ENCODE assay signal across 1 cellular context in the genomic region with DNA sequence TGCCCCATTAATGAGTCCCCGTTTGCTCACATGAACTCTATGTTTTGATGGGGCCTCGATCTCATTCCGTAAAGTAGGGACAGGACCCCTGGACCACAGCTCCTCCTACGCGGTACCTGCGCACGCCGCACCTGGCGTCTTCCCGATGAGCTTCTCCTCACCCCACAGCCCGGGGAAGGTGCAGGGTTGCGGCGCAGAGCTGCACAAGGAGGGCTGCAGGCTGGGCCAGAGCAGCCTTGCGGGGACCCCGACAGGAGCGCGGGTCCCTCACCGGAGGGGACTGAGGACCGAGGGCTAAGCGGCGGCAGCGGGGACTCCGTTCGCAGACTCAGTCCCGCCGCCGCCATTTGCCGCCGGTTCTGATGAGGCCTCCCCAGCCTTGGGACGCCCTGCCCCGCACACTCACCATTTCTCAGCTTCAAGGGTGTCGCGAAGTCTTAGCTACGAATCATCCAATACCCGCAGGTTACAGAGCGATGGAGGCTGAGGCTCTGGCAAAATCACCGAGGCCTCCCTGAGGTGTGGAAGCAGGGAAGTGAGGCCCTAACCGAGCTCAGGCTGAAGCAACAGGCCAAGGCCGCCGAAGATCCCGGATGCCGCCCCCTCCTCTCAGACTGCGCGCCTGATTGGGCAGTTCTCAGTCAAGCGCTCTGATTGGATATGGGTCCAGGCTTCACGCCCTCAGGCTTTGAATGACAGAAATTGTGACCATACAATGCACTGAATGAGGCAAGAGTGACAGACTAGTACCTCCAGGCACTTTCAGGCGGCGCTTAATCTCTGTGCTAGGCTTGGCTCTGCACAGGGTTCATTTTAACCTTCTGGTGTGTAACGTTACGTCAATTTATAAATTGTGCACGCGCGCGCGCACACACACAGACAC.
TF ChIP-seq lines count a peak whose summit lies in the region.

No MANE protein-coding gene starts in this region.

TF ChIP-seq in HepG2, 621 proteins besides CTCF, POLR2A, EP300 and RAD21 (continued from another document and continues in another):
- TF ChIP-seq, protein P1, sequence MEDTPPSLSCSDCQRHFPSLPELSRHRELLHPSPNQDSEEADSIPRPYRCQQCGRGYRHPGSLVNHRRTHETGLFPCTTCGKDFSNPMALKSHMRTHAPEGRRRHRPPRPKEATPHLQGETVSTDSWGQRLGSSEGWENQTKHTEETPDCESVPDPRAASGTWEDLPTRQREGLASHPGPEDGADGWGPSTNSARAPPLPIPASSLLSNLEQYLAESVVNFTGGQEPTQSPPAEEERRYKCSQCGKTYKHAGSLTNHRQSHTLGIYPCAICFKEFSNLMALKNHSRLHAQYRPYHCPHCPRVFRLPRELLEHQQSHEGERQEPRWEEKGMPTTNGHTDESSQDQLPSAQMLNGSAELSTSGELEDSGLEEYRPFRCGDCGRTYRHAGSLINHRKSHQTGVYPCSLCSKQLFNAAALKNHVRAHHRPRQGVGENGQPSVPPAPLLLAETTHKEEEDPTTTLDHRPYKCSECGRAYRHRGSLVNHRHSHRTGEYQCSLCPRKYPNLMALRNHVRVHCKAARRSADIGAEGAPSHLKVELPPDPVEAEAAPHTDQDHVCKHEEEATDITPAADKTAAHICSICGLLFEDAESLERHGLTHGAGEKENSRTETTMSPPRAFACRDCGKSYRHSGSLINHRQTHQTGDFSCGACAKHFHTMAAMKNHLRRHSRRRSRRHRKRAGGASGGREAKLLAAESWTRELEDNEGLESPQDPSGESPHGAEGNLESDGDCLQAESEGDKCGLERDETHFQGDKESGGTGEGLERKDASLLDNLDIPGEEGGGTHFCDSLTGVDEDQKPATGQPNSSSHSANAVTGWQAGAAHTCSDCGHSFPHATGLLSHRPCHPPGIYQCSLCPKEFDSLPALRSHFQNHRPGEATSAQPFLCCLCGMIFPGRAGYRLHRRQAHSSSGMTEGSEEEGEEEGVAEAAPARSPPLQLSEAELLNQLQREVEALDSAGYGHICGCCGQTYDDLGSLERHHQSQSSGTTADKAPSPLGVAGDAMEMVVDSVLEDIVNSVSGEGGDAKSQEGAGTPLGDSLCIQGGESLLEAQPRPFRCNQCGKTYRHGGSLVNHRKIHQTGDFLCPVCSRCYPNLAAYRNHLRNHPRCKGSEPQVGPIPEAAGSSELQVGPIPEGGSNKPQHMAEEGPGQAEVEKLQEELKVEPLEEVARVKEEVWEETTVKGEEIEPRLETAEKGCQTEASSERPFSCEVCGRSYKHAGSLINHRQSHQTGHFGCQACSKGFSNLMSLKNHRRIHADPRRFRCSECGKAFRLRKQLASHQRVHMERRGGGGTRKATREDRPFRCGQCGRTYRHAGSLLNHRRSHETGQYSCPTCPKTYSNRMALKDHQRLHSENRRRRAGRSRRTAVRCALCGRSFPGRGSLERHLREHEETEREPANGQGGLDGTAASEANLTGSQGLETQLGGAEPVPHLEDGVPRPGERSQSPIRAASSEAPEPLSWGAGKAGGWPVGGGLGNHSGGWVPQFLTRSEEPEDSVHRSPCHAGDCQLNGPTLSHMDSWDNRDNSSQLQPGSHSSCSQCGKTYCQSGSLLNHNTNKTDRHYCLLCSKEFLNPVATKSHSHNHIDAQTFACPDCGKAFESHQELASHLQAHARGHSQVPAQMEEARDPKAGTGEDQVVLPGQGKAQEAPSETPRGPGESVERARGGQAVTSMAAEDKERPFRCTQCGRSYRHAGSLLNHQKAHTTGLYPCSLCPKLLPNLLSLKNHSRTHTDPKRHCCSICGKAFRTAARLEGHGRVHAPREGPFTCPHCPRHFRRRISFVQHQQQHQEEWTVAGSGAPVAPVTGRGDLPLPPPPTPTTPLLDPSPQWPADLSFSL (CRISPR knock-in tag; IDR thresholded peaks at IDR 0.05) = no peak
- TF ChIP-seq ZSCAN12 (CRISPR knock-in tag; IDR thresholded peaks at IDR 0.05) (no peak), ATM (IDR thresholded peaks at IDR 0.05; ENCODE audit: borderline replicate concordance) (no peak), HNRNPH1 (optimal IDR thresholded peaks at IDR 0.05; ENCODE audit: low read depth, low read length) (no peak), GTF3A (CRISPR knock-in tag; conservative IDR thresholded peaks at IDR 0.05) (no peak), ZNF331 (CRISPR knock-in tag; IDR thresholded peaks at IDR 0.05) (peak; percentile 100), ZFP82 (CRISPR knock-in tag; IDR thresholded peaks at IDR 0.05; ENCODE audit: borderline replicate concordance) (no peak), NRL (CRISPR knock-in tag; IDR thresholded peaks at IDR 0.05; ENCODE audit: borderline replicate concordance) (peak; percentile 86; the same call in 1 of the 2 replicates), ZNF354B (CRISPR knock-in tag; IDR thresholded peaks at IDR 0.05) (no peak), ZEB1 (IDR thresholded peaks at IDR 0.05; ENCODE audit: insufficient replicate concordance, low read depth) (peak; percentile 22), ZFP36L1 (CRISPR knock-in tag; IDR thresholded peaks at IDR 0.05) (no peak), BORCS8-MEF2B (CRISPR knock-in tag; IDR thresholded peaks at IDR 0.05) (peak; percentile 72; the same call in 1 of the 2 replicates), ZNF451 (CRISPR knock-in tag; IDR thresholded peaks at IDR 0.05) (peak; percentile 72; the same call in 1 of the 2 replicates), TOPORS (CRISPR knock-in tag; IDR thresholded peaks at IDR 0.05) (no peak), ZNF75D (CRISPR knock-in tag; IDR thresholded peaks at IDR 0.05; ENCODE audit: borderline replicate concordance) (no peak), ZNF629 (CRISPR knock-in tag; conservative IDR thresholded peaks at IDR 0.05) (no peak; the same call in 1 of the 2 replicates), RXRB (CRISPR knock-in tag; IDR thresholded peaks at IDR 0.05; ENCODE audit: borderline replicate concordance) (no peak), HDAC6 (IDR thresholded peaks at IDR 0.05; ENCODE audit: low read depth, low read length) (no peak), ZNF672 (CRISPR knock-in tag; IDR thresholded peaks at IDR 0.05) (no peak), ZFAT (CRISPR knock-in tag; conservative IDR thresholded peaks at IDR 0.05) (0 out of 2 replicates have a peak, but pooled peaks have one; percentile 69), HDAC2 (CRISPR knock-in tag; IDR thresholded peaks at IDR 0.05) (0 out of 2 replicates have a peak, but pooled peaks have one; percentile 5), NCOA5 (CRISPR knock-in tag; IDR thresholded peaks at IDR 0.05) (no peak), ETV5 (CRISPR knock-in tag; IDR thresholded peaks at IDR 0.05; ENCODE audit: borderline replicate concordance) (peak; percentile 52; the same call in 1 of the 2 replicates)
- TF ChIP-seq, protein P2, sequence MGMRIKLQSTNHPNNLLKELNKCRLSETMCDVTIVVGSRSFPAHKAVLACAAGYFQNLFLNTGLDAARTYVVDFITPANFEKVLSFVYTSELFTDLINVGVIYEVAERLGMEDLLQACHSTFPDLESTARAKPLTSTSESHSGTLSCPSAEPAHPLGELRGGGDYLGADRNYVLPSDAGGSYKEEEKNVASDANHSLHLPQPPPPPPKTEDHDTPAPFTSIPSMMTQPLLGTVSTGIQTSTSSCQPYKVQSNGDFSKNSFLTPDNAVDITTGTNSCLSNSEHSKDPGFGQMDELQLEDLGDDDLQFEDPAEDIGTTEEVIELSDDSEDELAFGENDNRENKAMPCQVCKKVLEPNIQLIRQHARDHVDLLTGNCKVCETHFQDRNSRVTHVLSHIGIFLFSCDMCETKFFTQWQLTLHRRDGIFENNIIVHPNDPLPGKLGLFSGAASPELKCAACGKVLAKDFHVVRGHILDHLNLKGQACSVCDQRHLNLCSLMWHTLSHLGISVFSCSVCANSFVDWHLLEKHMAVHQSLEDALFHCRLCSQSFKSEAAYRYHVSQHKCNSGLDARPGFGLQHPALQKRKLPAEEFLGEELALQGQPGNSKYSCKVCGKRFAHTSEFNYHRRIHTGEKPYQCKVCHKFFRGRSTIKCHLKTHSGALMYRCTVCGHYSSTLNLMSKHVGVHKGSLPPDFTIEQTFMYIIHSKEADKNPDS (CRISPR knock-in tag; IDR thresholded peaks at IDR 0.05) = no peak
- TF ChIP-seq, protein P3, sequence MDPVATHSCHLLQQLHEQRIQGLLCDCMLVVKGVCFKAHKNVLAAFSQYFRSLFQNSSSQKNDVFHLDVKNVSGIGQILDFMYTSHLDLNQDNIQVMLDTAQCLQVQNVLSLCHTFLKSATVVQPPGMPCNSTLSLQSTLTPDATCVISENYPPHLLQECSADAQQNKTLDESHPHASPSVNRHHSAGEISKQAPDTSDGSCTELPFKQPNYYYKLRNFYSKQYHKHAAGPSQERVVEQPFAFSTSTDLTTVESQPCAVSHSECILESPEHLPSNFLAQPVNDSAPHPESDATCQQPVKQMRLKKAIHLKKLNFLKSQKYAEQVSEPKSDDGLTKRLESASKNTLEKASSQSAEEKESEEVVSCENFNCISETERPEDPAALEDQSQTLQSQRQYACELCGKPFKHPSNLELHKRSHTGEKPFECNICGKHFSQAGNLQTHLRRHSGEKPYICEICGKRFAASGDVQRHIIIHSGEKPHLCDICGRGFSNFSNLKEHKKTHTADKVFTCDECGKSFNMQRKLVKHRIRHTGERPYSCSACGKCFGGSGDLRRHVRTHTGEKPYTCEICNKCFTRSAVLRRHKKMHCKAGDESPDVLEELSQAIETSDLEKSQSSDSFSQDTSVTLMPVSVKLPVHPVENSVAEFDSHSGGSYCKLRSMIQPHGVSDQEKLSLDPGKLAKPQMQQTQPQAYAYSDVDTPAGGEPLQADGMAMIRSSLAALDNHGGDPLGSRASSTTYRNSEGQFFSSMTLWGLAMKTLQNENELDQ (CRISPR knock-in tag; IDR thresholded peaks at IDR 0.05; ENCODE audit: borderline replicate concordance) = 0 out of 2 replicates have a peak, but pooled peaks have one; percentile 28
- TF ChIP-seq, protein P4, sequence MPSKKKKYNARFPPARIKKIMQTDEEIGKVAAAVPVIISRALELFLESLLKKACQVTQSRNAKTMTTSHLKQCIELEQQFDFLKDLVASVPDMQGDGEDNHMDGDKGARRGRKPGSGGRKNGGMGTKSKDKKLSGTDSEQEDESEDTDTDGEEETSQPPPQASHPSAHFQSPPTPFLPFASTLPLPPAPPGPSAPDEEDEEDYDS (CRISPR knock-in tag; IDR thresholded peaks at IDR 0.05) = peak; percentile 61; the same call in 1 of the 2 replicates
- TF ChIP-seq, protein P5, sequence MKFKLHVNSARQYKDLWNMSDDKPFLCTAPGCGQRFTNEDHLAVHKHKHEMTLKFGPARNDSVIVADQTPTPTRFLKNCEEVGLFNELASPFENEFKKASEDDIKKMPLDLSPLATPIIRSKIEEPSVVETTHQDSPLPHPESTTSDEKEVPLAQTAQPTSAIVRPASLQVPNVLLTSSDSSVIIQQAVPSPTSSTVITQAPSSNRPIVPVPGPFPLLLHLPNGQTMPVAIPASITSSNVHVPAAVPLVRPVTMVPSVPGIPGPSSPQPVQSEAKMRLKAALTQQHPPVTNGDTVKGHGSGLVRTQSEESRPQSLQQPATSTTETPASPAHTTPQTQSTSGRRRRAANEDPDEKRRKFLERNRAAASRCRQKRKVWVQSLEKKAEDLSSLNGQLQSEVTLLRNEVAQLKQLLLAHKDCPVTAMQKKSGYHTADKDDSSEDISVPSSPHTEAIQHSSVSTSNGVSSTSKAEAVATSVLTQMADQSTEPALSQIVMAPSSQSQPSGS (CRISPR knock-in tag; IDR thresholded peaks at IDR 0.05) = peak; percentile 35; the same call in 1 of the 2 replicates
- TF ChIP-seq, protein P6, sequence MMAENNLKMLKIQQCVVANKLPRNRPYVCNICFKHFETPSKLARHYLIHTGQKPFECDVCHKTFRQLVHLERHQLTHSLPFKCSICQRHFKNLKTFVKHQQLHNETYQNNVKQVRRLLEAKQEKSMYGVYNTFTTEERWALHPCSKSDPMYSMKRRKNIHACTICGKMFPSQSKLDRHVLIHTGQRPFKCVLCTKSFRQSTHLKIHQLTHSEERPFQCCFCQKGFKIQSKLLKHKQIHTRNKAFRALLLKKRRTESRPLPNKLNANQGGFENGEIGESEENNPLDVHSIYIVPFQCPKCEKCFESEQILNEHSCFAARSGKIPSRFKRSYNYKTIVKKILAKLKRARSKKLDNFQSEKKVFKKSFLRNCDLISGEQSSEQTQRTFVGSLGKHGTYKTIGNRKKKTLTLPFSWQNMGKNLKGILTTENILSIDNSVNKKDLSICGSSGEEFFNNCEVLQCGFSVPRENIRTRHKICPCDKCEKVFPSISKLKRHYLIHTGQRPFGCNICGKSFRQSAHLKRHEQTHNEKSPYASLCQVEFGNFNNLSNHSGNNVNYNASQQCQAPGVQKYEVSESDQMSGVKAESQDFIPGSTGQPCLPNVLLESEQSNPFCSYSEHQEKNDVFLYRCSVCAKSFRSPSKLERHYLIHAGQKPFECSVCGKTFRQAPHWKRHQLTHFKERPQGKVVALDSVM (CRISPR knock-in tag; IDR thresholded peaks at IDR 0.05) = peak; percentile 68
- TF ChIP-seq, protein P7, sequence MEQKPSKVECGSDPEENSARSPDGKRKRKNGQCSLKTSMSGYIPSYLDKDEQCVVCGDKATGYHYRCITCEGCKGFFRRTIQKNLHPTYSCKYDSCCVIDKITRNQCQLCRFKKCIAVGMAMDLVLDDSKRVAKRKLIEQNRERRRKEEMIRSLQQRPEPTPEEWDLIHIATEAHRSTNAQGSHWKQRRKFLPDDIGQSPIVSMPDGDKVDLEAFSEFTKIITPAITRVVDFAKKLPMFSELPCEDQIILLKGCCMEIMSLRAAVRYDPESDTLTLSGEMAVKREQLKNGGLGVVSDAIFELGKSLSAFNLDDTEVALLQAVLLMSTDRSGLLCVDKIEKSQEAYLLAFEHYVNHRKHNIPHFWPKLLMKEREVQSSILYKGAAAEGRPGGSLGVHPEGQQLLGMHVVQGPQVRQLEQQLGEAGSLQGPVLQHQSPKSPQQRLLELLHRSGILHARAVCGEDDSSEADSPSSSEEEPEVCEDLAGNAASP (CRISPR knock-in tag; IDR thresholded peaks at IDR 0.05; ENCODE audit: borderline replicate concordance) = peak; percentile 18; the same call in 1 of the 2 replicates
- TF ChIP-seq, protein P8, sequence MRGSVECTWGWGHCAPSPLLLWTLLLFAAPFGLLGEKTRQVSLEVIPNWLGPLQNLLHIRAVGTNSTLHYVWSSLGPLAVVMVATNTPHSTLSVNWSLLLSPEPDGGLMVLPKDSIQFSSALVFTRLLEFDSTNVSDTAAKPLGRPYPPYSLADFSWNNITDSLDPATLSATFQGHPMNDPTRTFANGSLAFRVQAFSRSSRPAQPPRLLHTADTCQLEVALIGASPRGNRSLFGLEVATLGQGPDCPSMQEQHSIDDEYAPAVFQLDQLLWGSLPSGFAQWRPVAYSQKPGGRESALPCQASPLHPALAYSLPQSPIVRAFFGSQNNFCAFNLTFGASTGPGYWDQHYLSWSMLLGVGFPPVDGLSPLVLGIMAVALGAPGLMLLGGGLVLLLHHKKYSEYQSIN (CRISPR knock-in tag; IDR thresholded peaks at IDR 0.05; ENCODE audit: borderline replicate concordance) = no peak
